Comparison of ENCODE assay signal across 1 cellular context in genomic region chr18:7358989-7359726, GRCh38.
TF ChIP-seq lines count a peak whose summit lies in the region.

No MANE protein-coding gene starts in this region.

TF ChIP-seq in SK-N-SH treated with all-trans-retinoic acid at 6 μM for 48 hours, 23 proteins besides CTCF, POLR2A, EP300 and RAD21 (continued from another document):
- TF ChIP-seq, protein P1, sequence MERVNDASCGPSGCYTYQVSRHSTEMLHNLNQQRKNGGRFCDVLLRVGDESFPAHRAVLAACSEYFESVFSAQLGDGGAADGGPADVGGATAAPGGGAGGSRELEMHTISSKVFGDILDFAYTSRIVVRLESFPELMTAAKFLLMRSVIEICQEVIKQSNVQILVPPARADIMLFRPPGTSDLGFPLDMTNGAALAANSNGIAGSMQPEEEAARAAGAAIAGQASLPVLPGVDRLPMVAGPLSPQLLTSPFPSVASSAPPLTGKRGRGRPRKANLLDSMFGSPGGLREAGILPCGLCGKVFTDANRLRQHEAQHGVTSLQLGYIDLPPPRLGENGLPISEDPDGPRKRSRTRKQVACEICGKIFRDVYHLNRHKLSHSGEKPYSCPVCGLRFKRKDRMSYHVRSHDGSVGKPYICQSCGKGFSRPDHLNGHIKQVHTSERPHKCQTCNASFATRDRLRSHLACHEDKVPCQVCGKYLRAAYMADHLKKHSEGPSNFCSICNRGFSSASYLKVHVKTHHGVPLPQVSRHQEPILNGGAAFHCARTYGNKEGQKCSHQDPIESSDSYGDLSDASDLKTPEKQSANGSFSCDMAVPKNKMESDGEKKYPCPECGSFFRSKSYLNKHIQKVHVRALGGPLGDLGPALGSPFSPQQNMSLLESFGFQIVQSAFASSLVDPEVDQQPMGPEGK (CRISPR knock-in tag; IDR thresholded peaks at IDR 0.05; ENCODE audit: borderline replicate concordance) = no peak
- TF ChIP-seq ISL1 (CRISPR knock-in tag; IDR thresholded peaks at IDR 0.05) = no peak
- TF ChIP-seq ZFP3 (CRISPR knock-in tag; IDR thresholded peaks at IDR 0.05) = no peak
- no peak for TF ChIP-seq ESRRG (CRISPR knock-in tag; IDR thresholded peaks at IDR 0.05)
